Comparison of ENCODE assay signal across 9 cellular contexts in genomic region chr18:75727479-75727878, GRCh38.
A peak's percentile ranks its signal among the peaks of the same experiment; 100 is the strongest.
DNase-seq lines count a peak whose midpoint lies in the region; ATAC-seq and TF ChIP-seq lines count a peak whose summit lies in the region.
"Had no signal": no experiment of that assay in that cellular context is flagged by ENCODE, and none has a peak within 500 bp of the region (broad histone marks: within the 10 kb centered on the region; RNA-seq: fewer than 3 reads in every experiment).

No MANE protein-coding gene starts in this region.

- no peak overlapping the region for H2AFZ ChIP-seq in DND-41 (ENCODE audit: low read depth, low read length)
- no peak overlapping the region for H2AFZ ChIP-seq in osteoblast (ENCODE audit: low read length)

- intact Hi-C loops in tibial artery (cut with DNase I; ENCODE audit: low total_unique reads) = no loop called here

- no peaks in the 10 kb centered on the region for H3K9me3 ChIP-seq in DND-41 (ENCODE audit: insufficient read depth, low read length, severe bottlenecking)
- H3K9me3 ChIP-seq in HEK293 (ENCODE audit: control insufficient read depth, insufficient read depth, low read depth, low read length) = no peaks in the 10 kb centered on the region
- H3K9me3 ChIP-seq in osteoblast (ENCODE audit: low read depth, low read length) = no peaks in the 10 kb centered on the region
- no peaks in the 10 kb centered on the region for H3K9me3 ChIP-seq in tibial artery

- no peak overlapping the region for H3K9ac ChIP-seq in DND-41 (ENCODE audit: low read depth, low read length)

- H3K4me1 ChIP-seq in DND-41 (ENCODE audit: insufficient read depth, low read length) (no peaks in the 10 kb centered on the region), HEK293 (ENCODE audit: control insufficient read depth, insufficient read depth, low read length) (no peaks in the 10 kb centered on the region), osteoblast (ENCODE audit: insufficient read depth, low read length) (no peaks in the 10 kb centered on the region), tibial artery (no peaks in the 10 kb centered on the region)

- peak; percentile 50 for DNase-seq in DND-41
- DNase-seq in OCI-M1 (lab: John Stamatoyannopoulos, UW) = peak; percentile 61
- peak; percentile 33 to 59 for DNase-seq in erythroblast (lab: John Stamatoyannopoulos, UW)
- no peak for DNase-seq in osteoblast (ENCODE audit: insufficient read length, low spot score, missing footprints)
- DNase-seq in tibial artery = no peak

- peak; percentile 64 for TF ChIP-seq CTCF in DND-41 (IDR thresholded peaks at IDR 0.05; ENCODE audit: borderline replicate concordance, extremely low read depth, low read length, poor library complexity, severe bottlenecking)
- TF ChIP-seq CTCF in HEK293 (tag by site-specific recombination; IDR thresholded peaks at IDR 0.05) = no peak
- peak; percentile 65 for TF ChIP-seq CTCF in osteoblast (IDR thresholded peaks at IDR 0.05; ENCODE audit: extremely low read depth, low read depth, low read length)
- TF ChIP-seq CTCF in tibial artery (IDR thresholded peaks at IDR 0.05) = no peak

- H3K36me3 ChIP-seq in DND-41 (ENCODE audit: insufficient read depth, low read length) = no peaks in the 10 kb centered on the region
- H3K36me3 ChIP-seq in HEK293 (ENCODE audit: control insufficient read depth in 2 of 2, insufficient read depth in 1 of 2, low read length in 2 of 2) = no peaks in the 10 kb centered on the region
- no peaks in the 10 kb centered on the region for H3K36me3 ChIP-seq in osteoblast (ENCODE audit: insufficient read depth, low read length)
- H3K36me3 ChIP-seq in tibial artery = no peaks in the 10 kb centered on the region

- H4K20me1 ChIP-seq in DND-41 (ENCODE audit: insufficient read depth, low read length) (no peaks in the 10 kb centered on the region), osteoblast (ENCODE audit: insufficient read depth, low read length) (no peaks in the 10 kb centered on the region)

- no peak for TF ChIP-seq POLR2A in erythroblast (IDR thresholded peaks at IDR 0.05; ENCODE audit: low read length)

- no peaks in the 10 kb centered on the region for H3K79me2 ChIP-seq in DND-41 (ENCODE audit: insufficient read depth, low read length)
- H3K79me2 ChIP-seq in osteoblast (ENCODE audit: insufficient read depth, low read length) = no peaks in the 10 kb centered on the region

- ATAC-seq in DND-41 (ENCODE audit: insufficient read depth, low read depth) (peak; percentile 69), HG03457 (IDR thresholded peaks at IDR 0.05; ENCODE audit: unreplicated experiment) (no peak), GM18867 (IDR thresholded peaks at IDR 0.05; ENCODE audit: unreplicated experiment) (no peak)
- ATAC-seq: left colon had no signal

- CTCF ChIA-PET in HEK293 (lab: Yijun Ruan, JAX) = interaction anchor here (0.6 to 1.9 kb wide), 8 partner anchors 17 to 1074 kb away, joined by 3 to 12 read pairs (median 5); no protein-coding TSS in a partner anchor

- H3K27me3 ChIP-seq in DND-41 (ENCODE audit: insufficient read depth, low read length, poor library complexity) (peaks cover 3% of the 10 kb centered on the region), osteoblast (ENCODE audit: insufficient read depth, low read length) (no peaks in the 10 kb centered on the region), tibial artery (no peaks in the 10 kb centered on the region)

- H3K4me3 ChIP-seq in DND-41 (ENCODE audit: low read depth in 1 of 2, low read length in 2 of 2) (no peak overlapping the region), HEK293 (ENCODE audit: low read depth, low read length) (no peak overlapping the region), osteoblast (ENCODE audit: insufficient read depth, low read length) (no peak overlapping the region), tibial artery (no peak overlapping the region)

- H3K4me2 ChIP-seq in DND-41 (ENCODE audit: insufficient read depth, low read length) = no peak overlapping the region
- H3K4me2 ChIP-seq in osteoblast (ENCODE audit: insufficient read depth, low read length) = no peak overlapping the region

- no peak overlapping the region for H3K27ac ChIP-seq in DND-41 (ENCODE audit: low read length)
- no peak overlapping the region for H3K27ac ChIP-seq in HEK293 (ENCODE audit: extremely low read depth, low read depth, low read length)
- no peak overlapping the region for H3K27ac ChIP-seq in osteoblast (ENCODE audit: low read depth, low read length)
- no peak overlapping the region for H3K27ac ChIP-seq in tibial artery

- POLR2A ChIA-PET in HEK293 (lab: Yijun Ruan, JAX) = no interaction called here

TF ChIP-seq in HEK293, 187 proteins besides CTCF, POLR2A, EP300 and RAD21:
- no peak for TF ChIP-seq ZXDB (tag by site-specific recombination; IDR thresholded peaks at IDR 0.05)
- peak; percentile 24 for TF ChIP-seq ZNF654 (tag by site-specific recombination; IDR thresholded peaks at IDR 0.05; ENCODE audit: low read depth)

Comparison
In these comparisons a context has a peak if more than half of its experiments do, and no peak if none do; other contexts are left out.
1. DNase-seq: peak in DND-41 (single experiment), OCI-M1 (single experiment) and erythroblast (2 of 2); none in osteoblast (single experiment) and tibial artery (0 of 2).
2. CTCF ChIP-seq: peak in DND-41 (single experiment) and osteoblast (single experiment); none in HEK293 (single experiment) and tibial artery (0 of 2).